ENCODE assay signal across 22 cellular contexts in genomic region chr19:51000426-51000825, GRCh38. TPM values are rescaled to one million over a fixed set of nuclear protein-coding genes. Genes with fewer than 3 reads are reported as not detected.
"Had no signal": no experiment of that assay in that cellular context is flagged by ENCODE, and none has a peak within 500 bp of the region (broad histone marks: within the 10 kb centered on the region; RNA-seq: fewer than 3 reads in every experiment).

No MANE protein-coding gene starts in this region.

- H3K4me1 ChIP-seq: gastroesophageal sphincter, heart right ventricle, testis had no signal

- H3K9me3 Mint-ChIP-seq: activated CD4-positive, alpha-beta memory T cell treated with anti-CD3 and anti-CD28 coated beads for 36 hours; activated naive CD8-positive, alpha-beta T cell treated with anti-CD3 and anti-CD28 coated beads for 36 hours; activated T-helper 17 cell treated with anti-CD3 and anti-CD28 coated beads, Interleukin-2, amount 50 U/mL, for 72 hours; nephron; T-helper 2 cell treated with Interferon-gamma antibody and Interleukin-4, amounts not matched to agents 5 μg/mL and 100 μg/mL, for 36 hours; type B pancreatic cell had no signal

- H3K36me3 ChIP-seq: gastroesophageal sphincter, heart right ventricle, stomach had no signal

- FAIRE-seq: TTC549 had no signal

- H3K4me1 Mint-ChIP-seq: activated T-helper 17 cell treated with anti-CD3 and anti-CD28 coated beads, Interleukin-2, amount 50 U/mL, for 72 hours; immature natural killer cell had no signal

- H3K9me3 ChIP-seq: gastroesophageal sphincter, heart right ventricle, testis had no signal

- H3K4me3 ChIP-seq: dorsolateral prefrontal cortex, gastroesophageal sphincter, heart right ventricle, stomach, testis had no signal

- DNase-seq: activated CD4-positive, alpha-beta memory T cell treated with anti-CD3 and anti-CD28 coated beads for 36 hours; activated CD4-positive, alpha-beta T cell treated with anti-CD3 and anti-CD28 coated beads for 4 hours; activated naive CD4-positive, alpha-beta T cell; activated naive CD8-positive, alpha-beta T cell treated with anti-CD3 and anti-CD28 coated beads for 36 hours; amniotic stem cell; caudate nucleus; dorsolateral prefrontal cortex; heart right ventricle; immature natural killer cell; mesenchymal stem cell; occipital lobe; stomach; testis had no signal

- H3K4me3 Mint-ChIP-seq: activated CD4-positive, alpha-beta memory T cell treated with anti-CD3 and anti-CD28 coated beads for 36 hours; activated naive CD8-positive, alpha-beta T cell treated with anti-CD3 and anti-CD28 coated beads for 36 hours; activated T-helper 17 cell treated with anti-CD3 and anti-CD28 coated beads, Interleukin-2, amount 50 U/mL, for 72 hours; immature natural killer cell; T-helper 2 cell treated with Interferon-gamma antibody and Interleukin-4, amounts not matched to agents 5 μg/mL and 100 μg/mL, for 36 hours; type B pancreatic cell had no signal

- H3K27me3 ChIP-seq: testis had no signal

- H3K36me3 Mint-ChIP-seq: activated CD4-positive, alpha-beta memory T cell treated with anti-CD3 and anti-CD28 coated beads for 36 hours; activated naive CD8-positive, alpha-beta T cell treated with anti-CD3 and anti-CD28 coated beads for 36 hours; immature natural killer cell; type B pancreatic cell had no signal

- ATAC-seq: activated T-helper 17 cell treated with anti-CD3 and anti-CD28 coated beads, Interleukin-2, amount 50 U/mL, for 72 hours; gastroesophageal sphincter; heart right ventricle had no signal

- H3K27ac ChIP-seq: dorsolateral prefrontal cortex, gastroesophageal sphincter, heart right ventricle, stomach, testis had no signal

- H3K27ac Mint-ChIP-seq: activated CD4-positive, alpha-beta memory T cell treated with anti-CD3 and anti-CD28 coated beads for 36 hours; activated naive CD8-positive, alpha-beta T cell treated with anti-CD3 and anti-CD28 coated beads for 36 hours; activated T-helper 17 cell treated with anti-CD3 and anti-CD28 coated beads, Interleukin-2, amount 50 U/mL, for 72 hours; immature natural killer cell; T-helper 2 cell treated with Interferon-gamma antibody and Interleukin-4, amounts not matched to agents 5 μg/mL and 100 μg/mL, for 36 hours had no signal

RNA-seq across cellular contexts. Expression of gene KLK8, which starts 1.0 kb away (rescaled TPM):
- total RNA-seq: activated CD4-positive, alpha-beta memory T cell treated with anti-CD3 and anti-CD28 coated beads for 36 hours; activated naive CD8-positive, alpha-beta T cell treated with anti-CD3 and anti-CD28 coated beads for 36 hours; activated T-helper 17 cell treated with anti-CD3 and anti-CD28 coated beads, Interleukin-2, amount 50 U/mL, for 72 hours; heart right ventricle; liver; occipital lobe; skeletal muscle tissue; stomach had no signal
- polyA plus RNA-seq: heart right ventricle, immature natural killer cell, liver had no signal

RNA-seq across cellular contexts. Expression of gene KLK7, which starts 16.7 kb away (rescaled TPM):
- total RNA-seq: activated CD4-positive, alpha-beta memory T cell treated with anti-CD3 and anti-CD28 coated beads for 36 hours; activated naive CD8-positive, alpha-beta T cell treated with anti-CD3 and anti-CD28 coated beads for 36 hours; activated T-helper 17 cell treated with anti-CD3 and anti-CD28 coated beads, Interleukin-2, amount 50 U/mL, for 72 hours; heart right ventricle; liver; occipital lobe; skeletal muscle tissue; stomach had no signal
- polyA plus RNA-seq: immature natural killer cell, liver had no signal

RNA-seq across cellular contexts. Expression of gene KLK10, which starts 19.1 kb away (rescaled TPM):
- total RNA-seq: activated CD4-positive, alpha-beta memory T cell treated with anti-CD3 and anti-CD28 coated beads for 36 hours; activated naive CD8-positive, alpha-beta T cell treated with anti-CD3 and anti-CD28 coated beads for 36 hours; activated T-helper 17 cell treated with anti-CD3 and anti-CD28 coated beads, Interleukin-2, amount 50 U/mL, for 72 hours; liver; occipital lobe had no signal
- polyA plus RNA-seq: immature natural killer cell had no signal

RNA-seq across cellular contexts. Expression of gene KLK11, which starts 26.0 kb away (rescaled TPM):
- total RNA-seq: activated CD4-positive, alpha-beta memory T cell treated with anti-CD3 and anti-CD28 coated beads for 36 hours; activated naive CD8-positive, alpha-beta T cell treated with anti-CD3 and anti-CD28 coated beads for 36 hours; activated T-helper 17 cell treated with anti-CD3 and anti-CD28 coated beads, Interleukin-2, amount 50 U/mL, for 72 hours; dorsolateral prefrontal cortex; epithelial cell of proximal tubule; occipital lobe; skeletal muscle tissue had no signal
- polyA plus RNA-seq: immature natural killer cell had no signal

RNA-seq across cellular contexts. Expression of gene KLK6, which starts 31.0 kb away (rescaled TPM):
- total RNA-seq: activated CD4-positive, alpha-beta memory T cell treated with anti-CD3 and anti-CD28 coated beads for 36 hours; activated naive CD8-positive, alpha-beta T cell treated with anti-CD3 and anti-CD28 coated beads for 36 hours; activated T-helper 17 cell treated with anti-CD3 and anti-CD28 coated beads, Interleukin-2, amount 50 U/mL, for 72 hours; heart right ventricle; liver; occipital lobe; skeletal muscle tissue; stomach had no signal
- polyA plus RNA-seq: heart right ventricle, immature natural killer cell, liver had no signal
